In genomic region chr2:106885981-106886915, GRCh38 we compare ENCODE assay signal across 9 cellular contexts. TPM values are rescaled to one million over a fixed set of nuclear protein-coding genes. Genes with fewer than 3 reads are reported as not detected.
A peak's percentile ranks its signal among the peaks of the same experiment; 100 is the strongest.
DNase-seq lines count a peak whose midpoint lies in the region; ATAC-seq and TF ChIP-seq lines count a peak whose summit lies in the region.
"Had no signal": no experiment of that assay in that cellular context is flagged by ENCODE, and none has a peak within 500 bp of the region (broad histone marks: within the 10 kb centered on the region; RNA-seq: fewer than 3 reads in every experiment).

Gene ST6GAL2 (minus strand): TSS chr2:106886167. CDS start chr2:106843977, 42,190 bp downstream.

- H3K4me3 ChIP-seq in GM06990 (replicated peaks; ENCODE audit: low read depth, low read length) (no peak within 1 kb of the TSS), SJCRH30 (peak within 1 kb of the TSS; percentile 67), heart right ventricle (peak within 1 kb of the TSS; percentile 18 to 59 (median 54)), psoas muscle (peak within 1 kb of the TSS; percentile 61)

- H3K9me3 ChIP-seq in SJCRH30 (replicated peaks) (no peaks in the 10 kb centered on the region), heart right ventricle (no peaks in the 10 kb centered on the region), psoas muscle (no peaks in the 10 kb centered on the region)

- intact Hi-C loops in heart right ventricle (cut with DNase I) (no loop called here), psoas muscle (cut with DNase I) (no loop called here)

- H3K27me3 ChIP-seq in GM06990 (replicated peaks; ENCODE audit: control insufficient read depth, insufficient read depth, low read length) (no peaks in the 10 kb centered on the region), SJCRH30 (no peaks in the 10 kb centered on the region), heart right ventricle (peaks cover 0 to 65% (median 54%) of the 10 kb centered on the region in 7 donors), psoas muscle (ENCODE audit: insufficient read depth in 3 of 3, low read length in 2 of 3) (peaks cover 4 to 55% (median 11%) of the 10 kb centered on the region in 3 donors)

- H3K36me3 ChIP-seq in GM06990 (ENCODE audit: control insufficient read depth, insufficient read depth, low read length) (no peaks in the 10 kb centered on the region), SJCRH30 (no peaks in the 10 kb centered on the region), heart right ventricle (no peaks in the 10 kb centered on the region), psoas muscle (ENCODE audit: insufficient read depth in 1 of 2, low read depth in 1 of 2) (no peaks in the 10 kb centered on the region)

- TF ChIP-seq CTCF in GM06990 (IDR thresholded peaks at IDR 0.05; ENCODE audit: insufficient read depth, low read length, poor library complexity, severe bottlenecking) (no peak), heart right ventricle (IDR thresholded peaks at IDR 0.05) (peak in 1 of 9 donors; percentile 12), psoas muscle (IDR thresholded peaks at IDR 0.05) (no peak)

- 0 out of 2 replicates have a peak within 1 kb of the TSS, but pooled peaks have one; percentile 3 for H3K27ac ChIP-seq in SJCRH30
- peak within 1 kb of the TSS in 1 of 10 donors; percentile 9 for H3K27ac ChIP-seq in heart right ventricle
- no peak within 1 kb of the TSS for H3K27ac ChIP-seq in psoas muscle
- H3K27ac ChIP-seq: HL-60 had no signal

- ATAC-seq in heart right ventricle (peak; percentile 24 to 65 (median 54)), psoas muscle (no peak), HG03354 (IDR thresholded peaks at IDR 0.05; ENCODE audit: poor library complexity, severe bottlenecking, unreplicated experiment) (no peak)

- H3K4me1 ChIP-seq in SJCRH30 (no peaks in the 10 kb centered on the region), heart right ventricle (peaks cover 2 to 23% (median 8%) of the 10 kb centered on the region in 9 donors), psoas muscle (peaks cover 7% of the 10 kb centered on the region)

- DNase-seq in GM06990 (ENCODE audit: extremely low read depth, insufficient read length) (peak; percentile 14), SJCRH30 (peak; percentile 8 to 33), heart right ventricle (peak in 1 of 2 donors; percentile 14), psoas muscle (no peak), amniotic stem cell (lab: John Stamatoyannopoulos, UW) (no peak)
- DNase-seq in activated CD4-positive, alpha-beta T cell treated with anti-CD3 and anti-CD28 coated beads, Interleukin-2, amount 50 U/mL, for 4 hours = no peak
- no peak for DNase-seq in activated naive CD4-positive, alpha-beta T cell treated with Interleukin-2 at 50 U/mL for 16 hours

- WGBS in heart right ventricle, 2 donors = 1% methylated on average over 98 to 118 of the region's 118 CpGs
- 1 to 2% (median 1%) methylated on average over 79 to 118 of the region's 118 CpGs for WGBS in psoas muscle, 3 donors

RNA-seq across cellular contexts. Expression of gene ST6GAL2, which starts in this region (rescaled TPM):
- 1.7 and 2.2 TPM in 2 replicates for total RNA-seq in SJCRH30 (2014; rRNA removed; shearing (Covaris generic))
- total RNA-seq in heart right ventricle = under 1 TPM; 0.12 to 0.72 (median 0.24) TPM
- under 1 TPM; 0.15 to 0.23 TPM for polyA plus RNA-seq in heart right ventricle
- under 1 TPM in 1 of 4 donors, not detected in 3; 0.17 TPM for total RNA-seq in psoas muscle
- under 1 TPM in 2 of 3 donors, not detected in 1; 0.01 TPM for polyA plus RNA-seq in psoas muscle

Comparison
In these comparisons a context has a peak if more than half of its experiments do, and no peak if none do; other contexts are left out.
1. Peak in ATAC-seq and H3K4me3 ChIP-seq in heart right ventricle; RNA of the gene not detected or under 1 TPM.
2. DNase-seq: peak in GM06990 (single experiment) and SJCRH30 (2 of 2); none in psoas muscle (0 of 2), amniotic stem cell (single experiment), activated CD4-positive, alpha-beta T cell treated with anti-CD3 and anti-CD28 coated beads, Interleukin-2, amount 50 U/mL, for 4 hours (0 of 2) and activated naive CD4-positive, alpha-beta T cell treated with Interleukin-2 at 50 U/mL for 16 hours (single experiment).